ENCODE assay signal across 8 cellular contexts in the genomic region with DNA sequence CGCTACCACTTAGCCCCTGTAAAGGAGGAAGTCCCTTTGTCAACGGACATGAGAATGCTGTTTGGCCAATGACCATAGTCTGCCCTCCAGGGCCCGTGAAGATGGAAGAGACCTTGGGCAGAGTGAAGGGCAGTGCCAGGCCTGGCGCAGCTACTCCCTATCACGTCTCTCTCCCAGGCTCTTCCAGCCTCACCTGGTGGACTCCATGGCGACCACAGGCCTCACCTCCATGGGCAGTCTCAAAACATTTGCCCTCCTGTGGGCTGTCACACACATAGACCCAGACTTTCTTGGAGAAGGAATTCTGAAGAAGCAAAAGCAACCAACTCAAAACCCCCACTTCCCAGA. TPM values are rescaled to one million over a fixed set of nuclear protein-coding genes. Genes with fewer than 3 reads are reported as not detected.
DNase-seq lines count a peak whose midpoint lies in the region; ATAC-seq, FAIRE-seq and TF ChIP-seq lines count a peak whose summit lies in the region.
"Not testable (repeated sequence)": the region's sequence is repeated elsewhere in the genome, so short reads cannot be mapped to it uniquely, and the experiment has no call there.

No MANE protein-coding gene starts in this region.

- not testable (repeated sequence) for H4K91ac ChIP-seq in IMR-90 (ENCODE audit: insufficient read depth, low read depth, low read length)

- peak overlapping the region; percentile 98 for H3K4me3 ChIP-seq in IMR-90 (ENCODE audit: insufficient read depth, low read depth, low read length)
- peak overlapping the region; percentile 55 for H3K4me3 ChIP-seq in SU-DHL-6 (ENCODE audit: insufficient read depth, low read length, poor library complexity, severe bottlenecking)
- peak overlapping the region; percentile 82 for H3K4me3 ChIP-seq in astrocyte (ENCODE audit: insufficient read depth, low read depth, low read length)
- peak overlapping the region; percentile 67 to 87 (median 74) for H3K4me3 ChIP-seq in esophagus muscularis mucosa
- H3K4me3 ChIP-seq in left lung: peak overlapping the region; percentile 81 to 90
- peak overlapping the region; percentile 75 for H3K4me3 ChIP-seq in ovary
- peak overlapping the region; percentile 57 to 78 (median 74) for H3K4me3 ChIP-seq in tibial nerve

- dilution Hi-C loops in IMR-90 (cut with HindIII; ENCODE audit: low sequenced_read_pairs, unreplicated experiment): not testable (repeated sequence)

- TF ChIP-seq RAD21 in IMR-90 (IDR thresholded peaks at IDR 0.05; ENCODE audit: low read length): not testable (repeated sequence)

- not testable (repeated sequence) for H3K4me1 Mint-ChIP-seq in astrocyte (ENCODE audit: low read depth, unreplicated experiment)

- H3K56ac ChIP-seq in IMR-90 (ENCODE audit: extremely low read depth, insufficient read depth, low read length): not testable (repeated sequence)

- intact Hi-C loops in IMR-90 (cut with micrococcal nuclease): loop anchor here (5.0 kb wide), 1 partner anchor 321 kb away; no protein-coding TSS in a partner anchor
- intact Hi-C loops in esophagus muscularis mucosa (cut with DNase I); left lung (cut with DNase I): not testable (repeated sequence)
- intact Hi-C loops in ovary (cut with DNase I): loop anchor here in 1 of 4 donors (5.0 kb wide), 1 partner anchor 366 kb away; no protein-coding TSS in a partner anchor

- not testable (repeated sequence) for BruUV-seq in IMR-90 (replicated peaks; lab: Mats Ljungman, UMichigan)

- in situ Hi-C loops in IMR-90 (cut with MboI; ENCODE audit: low sequenced_read_pairs): not testable (repeated sequence)

- not testable (repeated sequence) for H3K18ac ChIP-seq in IMR-90 (ENCODE audit: low read depth, low read length)

- H3K4me2 ChIP-seq in IMR-90 (ENCODE audit: low read depth, low read length) (peak overlapping the region; percentile 83), SU-DHL-6 (ENCODE audit: low read depth, low read length, poor library complexity, severe bottlenecking) (peak overlapping the region; percentile 67), astrocyte (ENCODE audit: low read length) (peak overlapping the region; percentile 86)

- not testable (repeated sequence) for H2BK120ac ChIP-seq in IMR-90 (ENCODE audit: low read depth, low read length)

- peak overlapping the region; percentile 8 for H4K5ac ChIP-seq in IMR-90 (ENCODE audit: low read depth, low read length)

- H3K9me3 ChIP-seq in IMR-90 (ENCODE audit: control insufficient read depth, insufficient read depth, low read length); SU-DHL-6 (ENCODE audit: insufficient read depth, low read length); astrocyte (ENCODE audit: insufficient read depth, low read depth, low read length); esophagus muscularis mucosa; left lung; ovary; tibial nerve: not testable (repeated sequence)

- not testable (repeated sequence) for H3K9me2 ChIP-seq in SU-DHL-6 (replicated peaks; ENCODE audit: insufficient read depth, low read length)

- peaks cover 2 to 15% of the 10 kb centered on the region in 2 experiments for H3K79me1 ChIP-seq in IMR-90 (ENCODE audit: low read depth in 1 of 2, low read length in 2 of 2)

- not testable (repeated sequence) for ATAC-seq in IMR-90 (ENCODE audit: low read depth)
- peak; percentile 30 for ATAC-seq in left lung

- not testable (repeated sequence) for H4K8ac ChIP-seq in IMR-90 (ENCODE audit: low read depth in 2 of 2, low read length in 2 of 2)

- peak overlapping the region; percentile 8; the same call in 1 of the 2 replicates for H2AK5ac ChIP-seq in IMR-90 (ENCODE audit: low read depth, low read length)

- POLR2A ChIA-PET in IMR-90 (lab: Charles Lee; ENCODE audit: unreplicated experiment): not testable (repeated sequence)

- H3K4me1 ChIP-seq in IMR-90 (ENCODE audit: control insufficient read depth, insufficient read depth, low read length); astrocyte (ENCODE audit: insufficient read depth, low read length); ovary (ENCODE audit: insufficient read depth): not testable (repeated sequence)
- H3K4me1 ChIP-seq in esophagus muscularis mucosa (peaks cover 15 to 32% (median 30%) of the 10 kb centered on the region in 4 donors), left lung (peaks cover 3 to 20% of the 10 kb centered on the region in 2 donors), tibial nerve (peaks cover 0 to 28% (median 6%) of the 10 kb centered on the region in 4 donors)

- H3K4me3 Mint-ChIP-seq in astrocyte (ENCODE audit: unreplicated experiment): peak overlapping the region; percentile 98

- H3K9me3 Mint-ChIP-seq in astrocyte (ENCODE audit: unreplicated experiment): not testable (repeated sequence)

- not testable (repeated sequence) for H2AK9ac ChIP-seq in IMR-90 (replicated peaks; ENCODE audit: low read depth, low read length, poor library complexity)

- H3K79me2 ChIP-seq in SU-DHL-6 (ENCODE audit: insufficient read depth, low read length); astrocyte (ENCODE audit: insufficient read depth, low read length): not testable (repeated sequence)

- H3K27ac Mint-ChIP-seq in astrocyte (ENCODE audit: unreplicated experiment): not testable (repeated sequence)

- not testable (repeated sequence) for H3F3A ChIP-seq in SU-DHL-6 (ENCODE audit: insufficient read depth)

- H3K4ac ChIP-seq in IMR-90 (ENCODE audit: low read depth, low read length): not testable (repeated sequence)

- H3K9ac ChIP-seq in IMR-90 (ENCODE audit: low read depth, low read length) (peak overlapping the region; percentile 70; the same call in 1 of the 2 replicates), SU-DHL-6 (ENCODE audit: low read length) (peak overlapping the region; percentile 61), astrocyte (ENCODE audit: low read length) (peak overlapping the region; percentile 97)

- CTCF ChIA-PET in IMR-90 (lab: Yijun Ruan, JAX): interaction anchor here (0.7 kb wide), 1 partner anchor 353 kb away, joined by 4 read pairs; no protein-coding TSS in a partner anchor

- not testable (repeated sequence) for H3K27me3 Mint-ChIP-seq in astrocyte (ENCODE audit: low read depth, unreplicated experiment)

- H2BK5ac ChIP-seq in IMR-90 (ENCODE audit: low read depth, low read length, poor library complexity, severe bottlenecking): not testable (repeated sequence)

- H3K27ac ChIP-seq in IMR-90 (ENCODE audit: insufficient read depth, low read length) (peak overlapping the region; percentile 40; the same call in 1 of the 2 replicates), esophagus muscularis mucosa (replicated peaks in 1 of 4) (peak overlapping the region; percentile 83 to 87 (median 85)), left lung (peak overlapping the region; percentile 86 to 90), ovary (peak overlapping the region in 1 of 2 donors; percentile 86), tibial nerve (peak overlapping the region in 3 of 4 donors; percentile 77 to 90 (median 87))
- H3K27ac ChIP-seq in SU-DHL-6 (ENCODE audit: low read depth, low read length); astrocyte (ENCODE audit: low read depth, low read length): not testable (repeated sequence)

- FAIRE-seq in astrocyte (lab: Jason Lieb, UNC): not testable (repeated sequence)

- not testable (repeated sequence) for TF ChIP-seq CTCF in IMR-90 (conservative IDR thresholded peaks at IDR 0.05; ENCODE audit: low read depth, low read length); SU-DHL-6 (IDR thresholded peaks at IDR 0.05; ENCODE audit: insufficient read depth, low read length, poor library complexity, severe bottlenecking); astrocyte (IDR thresholded peaks at IDR 0.05; ENCODE audit: insufficient read depth, low read depth, low read length); esophagus muscularis mucosa (IDR thresholded peaks at IDR 0.05); left lung (IDR thresholded peaks at IDR 0.05); ovary (IDR thresholded peaks at IDR 0.05); tibial nerve (IDR thresholded peaks at IDR 0.05)

- TF ChIP-seq EP300 in esophagus muscularis mucosa (IDR thresholded peaks at IDR 0.05); ovary (IDR thresholded peaks at IDR 0.05); tibial nerve (IDR thresholded peaks at IDR 0.05): not testable (repeated sequence)

- not testable (repeated sequence) for H3K14ac ChIP-seq in IMR-90 (replicated peaks; ENCODE audit: low read depth, low read length)

- H3K9me1 ChIP-seq in IMR-90 (ENCODE audit: insufficient read depth, low read length): not testable (repeated sequence)

- DNase-seq in COLO668 (lab: John Stamatoyannopoulos, UW; ENCODE audit: unreplicated experiment): peak; percentile 53
- not testable (repeated sequence) for DNase-seq in IMR-90; astrocyte (ENCODE audit: low read depth); esophagus muscularis mucosa (ENCODE audit: extremely low spot score); left lung; tibial nerve (ENCODE audit: low spot score in 2 of 2)
- peak in 1 of 5 donors; percentile 37 for DNase-seq in ovary

- not testable (repeated sequence) for H3K36me3 Mint-ChIP-seq in astrocyte (ENCODE audit: low read depth, unreplicated experiment)

- not testable (repeated sequence) for H3K23ac ChIP-seq in IMR-90 (ENCODE audit: low read depth, low read length)

- not testable (repeated sequence) for H2BK20ac ChIP-seq in IMR-90 (ENCODE audit: low read depth, low read length)

- H4K20me1 ChIP-seq in IMR-90 (ENCODE audit: insufficient read depth, low read length); SU-DHL-6 (ENCODE audit: low read depth, low read length); astrocyte (ENCODE audit: insufficient read depth, low read length): not testable (repeated sequence)

- H2AFZ ChIP-seq in IMR-90 (replicated peaks; ENCODE audit: low read length, poor library complexity): peak overlapping the region; percentile 99
- peak overlapping the region; percentile 94 for H2AFZ ChIP-seq in SU-DHL-6 (ENCODE audit: low read depth, low read length, severe bottlenecking)
- peak overlapping the region; percentile 93 for H2AFZ ChIP-seq in astrocyte (ENCODE audit: low read depth, low read length)

- 60% methylated on average over 1 of the region's 6 CpGs; no CpG with 5 or more reads in 1 of the 2 experiments for WGBS in IMR-90 (ENCODE audit: extremely low coverage in 2 of 2, insufficient read length in 1 of 2), 2 experiments
- 59% methylated on average over 6 of the region's 6 CpGs for WGBS in esophagus muscularis mucosa
- 21 to 38% (median 38%) methylated on average over 6 of the region's 6 CpGs for WGBS in ovary, 3 donors
- WGBS in tibial nerve, 2 donors: 49 to 52% methylated on average over 6 of the region's 6 CpGs

- not testable (repeated sequence) for H2BK15ac ChIP-seq in IMR-90 (ENCODE audit: low read depth, low read length)

- not testable (repeated sequence) for H3K36me3 ChIP-seq in IMR-90 (ENCODE audit: control insufficient read depth, insufficient read depth, low read length); SU-DHL-6 (ENCODE audit: low read length); astrocyte (ENCODE audit: insufficient read depth, low read length); left lung; ovary
- H3K36me3 ChIP-seq in esophagus muscularis mucosa (peaks cover 0 to 13% (median 11%) of the 10 kb centered on the region in 4 donors), tibial nerve (peaks cover 0 to 11% (median 0%) of the 10 kb centered on the region in 3 donors)

- H3K27me3 ChIP-seq in IMR-90 (ENCODE audit: control insufficient read depth, insufficient read depth, low read length); SU-DHL-6 (ENCODE audit: low read length); astrocyte (ENCODE audit: insufficient read depth, low read length); esophagus muscularis mucosa; left lung; ovary; tibial nerve: not testable (repeated sequence)

- TF ChIP-seq POLR2A in IMR-90 (IDR thresholded peaks at IDR 0.05; ENCODE audit: low read depth, low read length); esophagus muscularis mucosa (IDR thresholded peaks at IDR 0.05; ENCODE audit: low read depth); ovary (IDR thresholded peaks at IDR 0.05); tibial nerve (IDR thresholded peaks at IDR 0.05): not testable (repeated sequence)

RNA-seq across cellular contexts. Expression of gene DHRS4, which starts 0.5 kb away (rescaled TPM):
- total RNA-seq in IMR-90 (2012; rRNA removed) (43.2 and 48.9 TPM in 2 replicates), astrocyte (14.2 and 18.4 TPM in 2 replicates), esophagus muscularis mucosa (10 to 100 TPM; 37.1 to 54.4 (median 46.3) TPM), left lung (10 to 100 TPM; 28.1 to 36.5 TPM), ovary (10 to 100 TPM; 16.6 to 38.7 (median 25.4) TPM), tibial nerve (10 to 100 TPM; 28.8 to 61.5 (median 49.8) TPM)
- polyA plus RNA-seq in IMR-90 (2012; rRNA removed) (48.6 and 51.8 TPM in 2 replicates), ovary (10 to 100 TPM; 25.2 to 38.8 TPM)
- 61.0 and 67.2 TPM in 2 replicates for polyA plus RNA-seq in IMR-90 (2012; cell fraction: cytosol; rRNA removed)
- 22.3 and 28.2 TPM in 2 replicates for polyA plus RNA-seq in IMR-90 (2012; cell fraction: nucleus; rRNA removed; ENCODE audit: low replicate concordance)

RNA-seq across cellular contexts. Expression of gene DHRS4L2, which starts 35.6 kb away (rescaled TPM):
- 11.1 and 12.5 TPM in 2 replicates for total RNA-seq in IMR-90 (2012; rRNA removed)
- polyA plus RNA-seq in IMR-90 (2012; rRNA removed): 17.3 and 19.6 TPM in 2 replicates
- 12.7 and 16.3 TPM in 2 replicates for polyA plus RNA-seq in IMR-90 (2012; cell fraction: cytosol; rRNA removed)
- 7.9 and 8.3 TPM in 2 replicates for polyA plus RNA-seq in IMR-90 (2012; cell fraction: nucleus; rRNA removed; ENCODE audit: low replicate concordance)
- total RNA-seq in astrocyte: 13.4 and 15.8 TPM in 2 replicates
- total RNA-seq in esophagus muscularis mucosa: 10 to 100 TPM in 3 of 4 donors, 1 to 10 TPM in 1; 9.4 to 23.9 (median 21.1) TPM
- total RNA-seq in left lung: 10 to 100 TPM; 13.8 to 24.9 TPM
- 10 to 100 TPM in 6 of 7 donors, 1 to 10 TPM in 1; 7.7 to 33.1 (median 19.5) TPM for total RNA-seq in ovary
- polyA plus RNA-seq in ovary: 10 to 100 TPM; 17.6 to 20.3 TPM
- total RNA-seq in tibial nerve: 10 to 100 TPM; 15.3 to 19.6 (median 17.7) TPM
